ENCODE assay signal across 8 cellular contexts in genomic region chr3:113745273-113746068, GRCh38. TPM values are rescaled to one million over a fixed set of nuclear protein-coding genes. Genes with fewer than 3 reads are reported as not detected.
DNase-seq lines count a peak whose midpoint lies in the region; ATAC-seq and TF ChIP-seq lines count a peak whose summit lies in the region.

No MANE protein-coding gene starts in this region.

- H2BK20ac ChIP-seq in IMR-90 (ENCODE audit: low read depth, low read length) = peak overlapping the region; percentile 0; the same call in 1 of the 2 replicates

- H3K18ac ChIP-seq in IMR-90 (ENCODE audit: low read depth, low read length) = peak overlapping the region; percentile 23

- peak overlapping the region; percentile 40 for H2BK120ac ChIP-seq in IMR-90 (ENCODE audit: low read depth, low read length)

- H3K23ac ChIP-seq in IMR-90 (ENCODE audit: low read depth, low read length) = peak overlapping the region; percentile 55; the same call in 1 of the 2 replicates

- no peaks in the 10 kb centered on the region for H3K9me3 ChIP-seq in IMR-90 (ENCODE audit: control insufficient read depth, insufficient read depth, low read length)
- H3K9me3 ChIP-seq in OCI-LY3 (ENCODE audit: insufficient read depth, low read length) = no peaks in the 10 kb centered on the region
- H3K9me3 ChIP-seq in mucosa of rectum (ENCODE audit: control insufficient read depth in 2 of 2, low read length in 2 of 2) = no peaks in the 10 kb centered on the region

- peak overlapping the region; percentile 17; the same call in 1 of the 3 replicates for H2BK15ac ChIP-seq in IMR-90 (ENCODE audit: low read depth, low read length)

- H3K14ac ChIP-seq in IMR-90 (replicated peaks; ENCODE audit: low read depth, low read length) = peak overlapping the region; percentile 76

- peak overlapping the region; percentile 76 for H3K4ac ChIP-seq in IMR-90 (ENCODE audit: low read depth, low read length)

- dilution Hi-C loops in IMR-90 (cut with HindIII; ENCODE audit: low sequenced_read_pairs, unreplicated experiment) = no loop called here

- peaks cover 3 to 55% of the 10 kb centered on the region in 2 experiments; a peak in 3 of 4 replicates for H3K79me1 ChIP-seq in IMR-90 (ENCODE audit: low read depth in 1 of 2, low read length in 2 of 2)

- DNase-seq in Caki2 (ENCODE audit: low read depth) (peak; percentile 77), IMR-90 (peak; percentile 90), activated T-cell treated with anti-CD3 and anti-CD28 coated beads for 24 hours (ENCODE audit: low read depth) (peak; percentile 78), epithelial cell of esophagus (ENCODE audit: low read depth) (peak; percentile 97)
- DNase-seq in stimulated activated CD8-positive, alpha-beta memory T cell treated with anti-CD3 and anti-CD28 coated beads, Interleukin-4, amount 100 ng/mL, for 48 hours = peak; percentile 77

- TF ChIP-seq RAD21 in IMR-90 (IDR thresholded peaks at IDR 0.05; ENCODE audit: low read length) = peak; percentile 74

- H3K9ac ChIP-seq in IMR-90 (ENCODE audit: low read depth, low read length) = peak overlapping the region; percentile 88
- H3K9ac ChIP-seq in OCI-LY3 (ENCODE audit: low read length) = peak overlapping the region; percentile 86
- peak overlapping the region; percentile 89 to 90 for H3K9ac ChIP-seq in mucosa of rectum (ENCODE audit: low read depth in 1 of 2, low read length in 2 of 2)

- H4K5ac ChIP-seq in IMR-90 (ENCODE audit: low read depth, low read length) = peak overlapping the region; percentile 46

- peak overlapping the region; percentile 65 to 96; a peak in 3 of 4 replicates for H4K8ac ChIP-seq in IMR-90 (ENCODE audit: low read depth in 2 of 2, low read length in 2 of 2)

- CTCF ChIA-PET in IMR-90 (lab: Yijun Ruan, JAX) = interaction anchor here (0.6 to 1.8 kb wide), 10 partner anchors 9 to 679 kb away, joined by 3 to 7 read pairs (median 4); no protein-coding TSS in a partner anchor

- H3K36me3 ChIP-seq in IMR-90 (ENCODE audit: control insufficient read depth, insufficient read depth, low read length) (no peaks in the 10 kb centered on the region), OCI-LY3 (replicated peaks; ENCODE audit: low read depth, low read length) (peaks cover 12% of the 10 kb centered on the region), mucosa of rectum (ENCODE audit: control insufficient read depth in 2 of 2, insufficient read depth in 2 of 2, low read length in 2 of 2) (peaks cover 0 to 6% of the 10 kb centered on the region in 2 donors)

- peaks cover 6% of the 10 kb centered on the region; the same call in 1 of the 2 replicates for H3K4me1 ChIP-seq in IMR-90 (ENCODE audit: control insufficient read depth, insufficient read depth, low read length)
- H3K4me1 ChIP-seq in OCI-LY3 (ENCODE audit: low read length) = peaks cover 50% of the 10 kb centered on the region
- H3K4me1 ChIP-seq in mucosa of rectum (ENCODE audit: control insufficient read depth in 2 of 2, insufficient read depth in 2 of 2, low read length in 2 of 2) = peaks cover 9 to 32% of the 10 kb centered on the region in 2 donors

- TF ChIP-seq CTCF in IMR-90 (conservative IDR thresholded peaks at IDR 0.05; ENCODE audit: low read depth, low read length) (peak; percentile 80), OCI-LY3 (IDR thresholded peaks at IDR 0.05; ENCODE audit: low read depth, low read length) (peak; percentile 68), epithelial cell of esophagus (IDR thresholded peaks at IDR 0.05; ENCODE audit: insufficient read depth, low read depth, low read length, missing control alignments) (peak; percentile 73)

- H4K20me1 ChIP-seq in IMR-90 (ENCODE audit: insufficient read depth, low read length) (peaks cover 46% of the 10 kb centered on the region), OCI-LY3 (ENCODE audit: insufficient read depth, low read length) (peaks cover 43% of the 10 kb centered on the region)

- peaks cover 80% of the 10 kb centered on the region for H3K79me2 ChIP-seq in OCI-LY3 (ENCODE audit: low read length)

- H3K27ac ChIP-seq in IMR-90 (ENCODE audit: insufficient read depth, low read length) = peak overlapping the region; percentile 85
- H3K27ac ChIP-seq in OCI-LY3 (ENCODE audit: low read length) = peak overlapping the region; percentile 85
- peak overlapping the region; percentile 99 to 100 for H3K27ac ChIP-seq in mucosa of rectum (ENCODE audit: low read depth in 2 of 2, low read length in 2 of 2)

- H4K91ac ChIP-seq in IMR-90 (ENCODE audit: insufficient read depth, low read depth, low read length) = peak overlapping the region; percentile 29

- H2AK5ac ChIP-seq in IMR-90 (ENCODE audit: low read depth, low read length) = peak overlapping the region; percentile 84

- H3K27me3 ChIP-seq in IMR-90 (ENCODE audit: control insufficient read depth, insufficient read depth, low read length) (no peaks in the 10 kb centered on the region), OCI-LY3 (ENCODE audit: low read depth, low read length) (no peaks in the 10 kb centered on the region), mucosa of rectum (ENCODE audit: control insufficient read depth in 2 of 2, insufficient read depth in 2 of 2, low read length in 2 of 2) (no peaks in the 10 kb centered on the region)

- peak; percentile 56 for ATAC-seq in GM21529 (IDR thresholded peaks at IDR 0.05; ENCODE audit: unreplicated experiment)
- peak; percentile 59 for ATAC-seq in IMR-90 (ENCODE audit: low read depth)

- H2AFZ ChIP-seq in IMR-90 (replicated peaks; ENCODE audit: low read length, poor library complexity) (peak overlapping the region; percentile 98), OCI-LY3 (ENCODE audit: low read depth, low read length) (0 out of 2 replicates have a peak overlapping the region, but pooled peaks have one; percentile 13)

- 0% methylated on average over 5 of the region's 49 CpGs; no CpG with 5 or more reads in 1 of the 2 experiments for WGBS in IMR-90 (ENCODE audit: extremely low coverage in 2 of 2, insufficient read length in 1 of 2), 2 experiments

- intact Hi-C loops in IMR-90 (cut with micrococcal nuclease) = loop anchor here (1.0 to 10.0 kb wide), 8 partner anchors 27 to 691 kb away; partner anchors contain the start of genes CCDC191, GRAMD1C and QTRT2

- H3K56ac ChIP-seq in IMR-90 (ENCODE audit: extremely low read depth, insufficient read depth, low read length) = peak overlapping the region; percentile 90

- peak overlapping the region; percentile 80 for H2BK5ac ChIP-seq in IMR-90 (ENCODE audit: low read depth, low read length, poor library complexity, severe bottlenecking)

- H3K9me1 ChIP-seq in IMR-90 (ENCODE audit: insufficient read depth, low read length) = peaks cover 7% of the 10 kb centered on the region; the same call in 1 of the 2 replicates

- POLR2A ChIA-PET in IMR-90 (lab: Charles Lee; ENCODE audit: unreplicated experiment) = interaction anchor here (0.6 to 2.0 kb wide), 2 partner anchors 29 to 161 kb away, joined by 3 to 8 read pairs; no protein-coding TSS in a partner anchor

- H2AK9ac ChIP-seq in IMR-90 (replicated peaks; ENCODE audit: low read depth, low read length, poor library complexity) = peak overlapping the region; percentile 96

- in situ Hi-C loops in Caki2 (cut with HindIII; ENCODE audit: low pct_unique_long_range_greater_than_20kb, low sequenced_read_pairs) = no loop called here
- in situ Hi-C loops in IMR-90 (cut with MboI; ENCODE audit: low sequenced_read_pairs) = no loop called here

- peak; percentile 42 for TF ChIP-seq POLR2A in IMR-90 (IDR thresholded peaks at IDR 0.05; ENCODE audit: low read depth, low read length)

- H3K4me2 ChIP-seq in IMR-90 (ENCODE audit: low read depth, low read length) (peak overlapping the region; percentile 80), OCI-LY3 (ENCODE audit: low read length) (peak overlapping the region; percentile 86)

- H3K4me3 ChIP-seq in IMR-90 (ENCODE audit: insufficient read depth, low read depth, low read length) (peak overlapping the region; percentile 82), OCI-LY3 (ENCODE audit: low read length) (peak overlapping the region; percentile 78), epithelial cell of esophagus (ENCODE audit: low read length) (peak overlapping the region; percentile 94), mucosa of rectum (ENCODE audit: low read length in 2 of 2) (peak overlapping the region; percentile 92 to 95)

- no TSS peak for BruUV-seq in IMR-90 (replicated peaks; lab: Mats Ljungman, UMichigan)

TF ChIP-seq in IMR-90, 13 proteins besides CTCF, POLR2A, EP300 and RAD21 (continues in another document):
- no peak for TF ChIP-seq BHLHE40 (IDR thresholded peaks at IDR 0.05; ENCODE audit: low read depth, low read length)
- no peak for TF ChIP-seq NFE2L2 (IDR thresholded peaks at IDR 0.05; ENCODE audit: low read depth, low read length)
- TF ChIP-seq ELK1 (IDR thresholded peaks at IDR 0.05; ENCODE audit: borderline replicate concordance, low read depth, low read length) = no peak
- peak; percentile 50; the same call in 1 of the 2 replicates for TF ChIP-seq MAZ (IDR thresholded peaks at IDR 0.05; ENCODE audit: borderline replicate concordance, low read depth, low read length)
- peak; percentile 68; the same call in 1 of the 2 replicates for TF ChIP-seq MXI1 (IDR thresholded peaks at IDR 0.05; ENCODE audit: borderline replicate concordance, low read depth, low read length)

RNA-seq across cellular contexts. Expression of gene NAA50, which starts 0.6 kb away (rescaled TPM):
- total RNA-seq in Caki2 (2014; rRNA removed; shearing (Covaris generic); ENCODE audit: low replicate concordance) = 10.9 and 24.0 TPM in 2 replicates
- total RNA-seq in IMR-90 (2012; rRNA removed) = 115 and 125 TPM in 2 replicates
- 30.5 and 42.4 TPM in 2 replicates for polyA plus RNA-seq in IMR-90 (2012; rRNA removed)
- polyA plus RNA-seq in IMR-90 (2012; cell fraction: cytosol; rRNA removed) = 36.4 and 55.0 TPM in 2 replicates
- polyA plus RNA-seq in IMR-90 (2012; cell fraction: nucleus; rRNA removed; ENCODE audit: low replicate concordance) = 22.5 and 26.1 TPM in 2 replicates

RNA-seq across cellular contexts. Expression of gene ATP6V1A, which starts 1.4 kb away (rescaled TPM):
- 27.7 and 32.1 TPM in 2 replicates for total RNA-seq in Caki2 (2014; rRNA removed; shearing (Covaris generic); ENCODE audit: low replicate concordance)
- total RNA-seq in IMR-90 (2012; rRNA removed) = 84.4 and 98.0 TPM in 2 replicates
- 12.1 and 15.1 TPM in 2 replicates for polyA plus RNA-seq in IMR-90 (2012; rRNA removed)
- 5.3 and 6.9 TPM in 2 replicates for polyA plus RNA-seq in IMR-90 (2012; cell fraction: cytosol; rRNA removed)
- polyA plus RNA-seq in IMR-90 (2012; cell fraction: nucleus; rRNA removed; ENCODE audit: low replicate concordance) = 2.6 and 12.8 TPM in 2 replicates

RNA-seq across cellular contexts. Expression of gene USF3, which starts 49.0 kb away (rescaled TPM):
- total RNA-seq in Caki2 (2014; rRNA removed; shearing (Covaris generic); ENCODE audit: low replicate concordance) = 0.44 and 1.3 TPM in 2 replicates
- 5.2 and 6.1 TPM in 2 replicates for total RNA-seq in IMR-90 (2012; rRNA removed)
- polyA plus RNA-seq in IMR-90 (2012; rRNA removed) = 2.8 and 3.0 TPM in 2 replicates
- 0.74 and 0.76 TPM in 2 replicates for polyA plus RNA-seq in IMR-90 (2012; cell fraction: cytosol; rRNA removed)
- 0.59 and 3.7 TPM in 2 replicates for polyA plus RNA-seq in IMR-90 (2012; cell fraction: nucleus; rRNA removed; ENCODE audit: low replicate concordance)

Comparison
In these comparisons a context has a peak if more than half of its experiments do, and no peak if none do; other contexts are left out.
1. Peak in every context shown above with its lines: DNase-seq, ATAC-seq, H3K4me3 ChIP-seq and H3K27ac ChIP-seq.